Comparison of ENCODE assay signal across 10 cellular contexts in the genomic region with DNA sequence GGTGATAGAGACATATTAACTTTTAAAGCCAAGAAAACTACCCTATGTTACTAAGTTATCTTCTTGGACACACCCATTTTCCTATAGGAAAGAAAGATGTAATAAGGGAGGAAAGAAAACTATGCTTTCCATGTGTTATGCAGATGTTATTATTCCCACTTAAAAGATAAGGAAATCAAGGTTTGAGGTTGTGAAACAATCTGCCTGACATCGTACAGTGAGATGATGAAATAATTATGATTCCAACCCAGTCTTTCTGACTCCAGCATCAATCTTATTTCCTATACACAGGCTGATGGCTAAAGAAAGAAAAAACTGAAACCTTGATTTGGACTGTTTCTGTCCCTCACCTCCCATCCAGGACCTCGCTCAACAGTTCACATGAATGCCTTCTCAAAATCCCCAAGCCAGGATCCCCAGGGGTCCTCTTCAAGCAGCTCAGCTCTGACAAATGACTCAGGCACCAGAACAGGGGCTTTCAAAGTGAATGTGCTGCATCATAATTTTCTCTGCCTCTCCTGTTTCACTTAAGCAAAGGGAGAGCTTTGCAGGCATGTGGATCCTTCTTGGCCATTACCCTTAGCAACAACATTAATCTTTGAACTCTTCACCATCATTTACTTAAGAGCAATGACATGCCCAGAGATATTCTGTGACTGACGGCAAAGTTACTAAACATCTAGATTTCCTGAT. TPM values are rescaled to one million over a fixed set of nuclear protein-coding genes. Genes with fewer than 3 reads are reported as not detected.
DNase-seq lines count a peak whose midpoint lies in the region; ATAC-seq and TF ChIP-seq lines count a peak whose summit lies in the region.
"Had no signal": no experiment of that assay in that cellular context is flagged by ENCODE, and none has a peak within 500 bp of the region (broad histone marks: within the 10 kb centered on the region; RNA-seq: fewer than 3 reads in every experiment).

No MANE protein-coding gene starts in this region.

- POLR2A ChIA-PET in PC-3 (lab: Charles Lee; ENCODE audit: unreplicated experiment): no interaction called here

- intact Hi-C loops in PC-3 (cut with micrococcal nuclease) (loop anchor here (1.0 to 5.0 kb wide), 2 partner anchors 42 to 99 kb away; no protein-coding TSS in a partner anchor), colonic mucosa (cut with DNase I) (loop anchor here (10.0 kb wide), 1 partner anchor 279 kb away; no protein-coding TSS in a partner anchor)

- BruUV-seq in PC-3 (replicated peaks; lab: Mats Ljungman, UMichigan): no TSS peak

- no peak for ATAC-seq in PC-3
- ATAC-seq in GM21717 (IDR thresholded peaks at IDR 0.05; ENCODE audit: unreplicated experiment): no peak
- ATAC-seq: activated T-cell treated with anti-CD3 and anti-CD28 coated beads, Interleukin-2, amount 50 U/mL, for 4 hours had no signal

- no peaks in the 10 kb centered on the region for H4K20me1 ChIP-seq in PC-3 (ENCODE audit: low read length)

- H3K9me2 ChIP-seq in PC-3 (replicated peaks; ENCODE audit: low read length): no peaks in the 10 kb centered on the region

- H3K9ac ChIP-seq in PC-3 (ENCODE audit: low read length): peak overlapping the region; percentile 32
- H3K9ac ChIP-seq in colonic mucosa (ENCODE audit: low read depth in 2 of 2, low read length in 2 of 2): no peak overlapping the region

- H3K9me3 ChIP-seq in PC-3 (ENCODE audit: low read length) (no peaks in the 10 kb centered on the region), colonic mucosa (no peaks in the 10 kb centered on the region)

- H3K27ac ChIP-seq in PC-3 (ENCODE audit: low read length) (peak overlapping the region; percentile 78), colonic mucosa (no peak overlapping the region)
- H3K27ac ChIP-seq: cardiac muscle cell had no signal

- CTCF ChIA-PET in PC-3 (lab: Charles Lee): interaction anchor here (1.1 kb wide), 1 partner anchor 101 kb away, joined by 3 read pairs; no protein-coding TSS in a partner anchor

- TF ChIP-seq CTCF in PC-3 (conservative IDR thresholded peaks at IDR 0.05; ENCODE audit: low read depth, low read length) (no peak), fibroblast of mammary gland (conservative IDR thresholded peaks at IDR 0.05; ENCODE audit: control insufficient read depth, insufficient read depth, low read depth, low read length) (no peak), colonic mucosa (IDR thresholded peaks at IDR 0.05) (no peak)

- H3F3A ChIP-seq in PC-3 (ENCODE audit: low read length, unreplicated experiment): no peaks in the 10 kb centered on the region

- H3K4me1 ChIP-seq in PC-3 (ENCODE audit: insufficient read depth, low read length) (peaks cover 40% of the 10 kb centered on the region), colonic mucosa (no peaks in the 10 kb centered on the region)

- DNase-seq in HCEC 1CT (peak; percentile 54), PC-3 (no peak), fibroblast of mammary gland (ENCODE audit: low read depth) (peak; percentile 75), smooth muscle cell of the brain vasculature (ENCODE audit: low read depth, low spot score) (peak; percentile 65), MV-4-11 (lab: John Stamatoyannopoulos, UW) (no peak), colonic mucosa (no peak)
- DNase-seq: activated T-cell treated with anti-CD3 and anti-CD28 coated beads, Interleukin-2, amount 50 U/mL, for 4 hours; Karpas-422 had no signal

- H2AFZ ChIP-seq in PC-3 (ENCODE audit: low read length): no peak overlapping the region

- H3K36me3 ChIP-seq in PC-3 (ENCODE audit: low read depth, low read length) (no peaks in the 10 kb centered on the region), colonic mucosa (no peaks in the 10 kb centered on the region)
- H3K36me3 ChIP-seq: cardiac muscle cell had no signal

- no peaks in the 10 kb centered on the region for H3K79me2 ChIP-seq in PC-3 (ENCODE audit: low read length)

- H3K4me3 ChIP-seq in PC-3 (ENCODE audit: low read length) (no peak overlapping the region), fibroblast of mammary gland (ENCODE audit: control insufficient read depth, low read depth, low read length) (no peak overlapping the region), colonic mucosa (no peak overlapping the region)
- H3K4me3 ChIP-seq: cardiac muscle cell had no signal

- H3K27me3 ChIP-seq in PC-3 (ENCODE audit: low read length) (no peaks in the 10 kb centered on the region), colonic mucosa (no peaks in the 10 kb centered on the region)
- H3K27me3 ChIP-seq: cardiac muscle cell had no signal

- peak overlapping the region; percentile 16 for H3K4me2 ChIP-seq in PC-3 (ENCODE audit: low read length)

RNA-seq across cellular contexts. Expression of a gene that starts 12.4 kb away (rescaled TPM):
- 98.7 and 115 TPM in 2 replicates for total RNA-seq in PC-3 (2014; rRNA removed)
- 10 to 100 TPM; 54.2 to 66.0 TPM for total RNA-seq in colonic mucosa

RNA-seq across cellular contexts. Expression of a gene that starts 54.7 kb away (rescaled TPM):
- 7.5 and 8.2 TPM in 2 replicates for total RNA-seq in PC-3 (2014; rRNA removed)
- total RNA-seq in colonic mucosa: 10 to 100 TPM in 1 of 2 donors, 1 to 10 TPM in 1; 4.8 to 11.8 TPM

Comparison
In these comparisons a context has a peak if more than half of its experiments do, and no peak if none do; other contexts are left out.
1. DNase-seq: peak in HCEC 1CT (single experiment), fibroblast of mammary gland (single experiment) and smooth muscle cell of the brain vasculature (single experiment); none in PC-3 (single experiment), MV-4-11 (single experiment) and colonic mucosa (single experiment).